In genomic region chr22:23138584-23139469, GRCh38 we compare ENCODE assay signal across 14 cellular contexts. TPM values are rescaled to one million over a fixed set of nuclear protein-coding genes. Genes with fewer than 3 reads are reported as not detected.
DNase-seq lines count a peak whose midpoint lies in the region; ATAC-seq, FAIRE-seq and TF ChIP-seq lines count a peak whose summit lies in the region.
"Had no signal": no experiment of that assay in that cellular context is flagged by ENCODE, and none has a peak within 500 bp of the region (broad histone marks: within the 10 kb centered on the region; RNA-seq: fewer than 3 reads in every experiment).

No MANE protein-coding gene starts in this region.

- no TSS peak for BruUV-seq in HepG2 (replicated peaks; lab: Mats Ljungman, UMichigan)

- TF ChIP-seq RAD21 in HepG2 (CRISPR knock-in tag; IDR thresholded peaks at IDR 0.05): no peak

- no peak for TF ChIP-seq CTCF in HepG2 (CRISPR knock-in tag; IDR thresholded peaks at IDR 0.05)

- WGBS in mesendoderm (ENCODE audit: extremely low coverage, insufficient coverage, low lambda C conversion rate): no CpG with 5 or more reads among the region's 12 CpGs
- 95% methylated on average over 12 of the region's 12 CpGs for WGBS in HepG2 (ENCODE audit: low lambda C conversion rate)

- no peak for TF ChIP-seq POLR2A in HepG2 (IDR thresholded peaks at IDR 0.05; ENCODE audit: insufficient read depth in 1 of 2, low read depth in 2 of 2, low read length in 2 of 2)

- H3K4me3 ChIP-seq in CD4-positive, alpha-beta memory T cell (ENCODE audit: low read length in 2 of 2): no peak overlapping the region
- H3K4me3 ChIP-seq in mesendoderm (ENCODE audit: low read length) (no peak overlapping the region), HepG2 (replicated peaks in 1 of 3; ENCODE audit: insufficient read depth in 1 of 3, low read depth in 2 of 3, low read length in 3 of 3) (no peak overlapping the region)
- H3K4me3 ChIP-seq: esophagus muscularis mucosa had no signal

- CTCF ChIA-PET in CD4-positive, alpha-beta memory T cell (lab: Charles Lee; ENCODE audit: partially characterized antibody): interaction anchor here (0.7 to 1.4 kb wide), 7 partner anchors 10 to 182 kb away, joined by 3 to 8 read pairs (median 5); no protein-coding TSS in a partner anchor
- CTCF ChIA-PET in HepG2 (lab: Yijun Ruan, JAX; ENCODE audit: low intra/inter-chr PET ratio, low total read pairs): no interaction called here

- no peaks in the 10 kb centered on the region for H3K27me3 ChIP-seq in CD4-positive, alpha-beta memory T cell (ENCODE audit: insufficient read depth, low read length)
- H3K27me3 ChIP-seq in mesendoderm (ENCODE audit: insufficient read depth, low read length, poor library complexity): no peaks in the 10 kb centered on the region
- H3K27me3 ChIP-seq in HepG2 (ENCODE audit: control insufficient read depth in 1 of 2, insufficient read depth in 2 of 2, low read length in 2 of 2): no peaks in the 10 kb centered on the region; a peak in 1 of 5 replicates
- H3K27me3 ChIP-seq: esophagus muscularis mucosa had no signal

- no peak overlapping the region for H2AK5ac ChIP-seq in mesendoderm (ENCODE audit: low read length)

- H3K4me1 Mint-ChIP-seq in CD4-positive, alpha-beta memory T cell: peaks cover 29 to 78% (median 53%) of the 10 kb centered on the region in 4 donors
- H3K4me1 Mint-ChIP-seq in IgD-negative memory B cell: peaks cover 28 to 47% (median 31%) of the 10 kb centered on the region in 3 donors
- H3K4me1 Mint-ChIP-seq in activated T-helper 17 cell treated with anti-CD3 and anti-CD28 coated beads, Interleukin-2, amount 50 U/mL, for 72 hours: peaks cover 8% of the 10 kb centered on the region
- peaks cover 49 to 51% of the 10 kb centered on the region in 2 donors for H3K4me1 Mint-ChIP-seq in natural killer cell treated with Interleukin-12 subunit alpha and Interleukin-12 subunit beta and Interleukin-15 and Interleukin-18, amount 100 ng/mL, for 72 hours (ENCODE audit: low read depth in 2 of 2)

- peaks cover 69% of the 10 kb centered on the region for H3K4me1 ChIP-seq in CD4-positive, alpha-beta memory T cell (ENCODE audit: insufficient read depth, low read length)
- H3K4me1 ChIP-seq in mesendoderm (ENCODE audit: control insufficient read depth, low read depth, low read length): peaks cover 2% of the 10 kb centered on the region
- H3K4me1 ChIP-seq in HepG2 (ENCODE audit: insufficient read depth, low read length): peaks cover 37% of the 10 kb centered on the region

- no peak for FAIRE-seq in HepG2 (lab: Jason Lieb, UNC)
- FAIRE-seq: RCC 7860 had no signal

- H3K9me3 ChIP-seq in CD4-positive, alpha-beta memory T cell (ENCODE audit: control insufficient read depth in 1 of 2, low read length in 2 of 2): no peaks in the 10 kb centered on the region
- no peaks in the 10 kb centered on the region for H3K9me3 ChIP-seq in HepG2 (ENCODE audit: low read length)
- H3K9me3 ChIP-seq: esophagus muscularis mucosa had no signal

- DNase-seq in CD4-positive, alpha-beta memory T cell: no peak
- DNase-seq in natural killer cell treated with Interleukin-12 subunit alpha and Interleukin-12 subunit beta and Interleukin-15 and Interleukin-18, amount 100 ng/mL, for 72 hours (ENCODE audit: low spot score): no peak
- no peak for DNase-seq in mesendoderm
- DNase-seq in NCI-H774 (lab: John Stamatoyannopoulos, UW): no peak
- no peak for DNase-seq in HepG2 (ENCODE audit: low spot score)
- DNase-seq in AML-193 (lab: John Stamatoyannopoulos, UW): no peak
- DNase-seq: Calu3, NCI-H446 had no signal

- in situ Hi-C loops in HepG2 (cut with HindIII; ENCODE audit: extremely low pct_ligation_motif_present, low pct_unique_long_range_greater_than_20kb): no loop called here

- no peaks in the 10 kb centered on the region for H3K36me3 ChIP-seq in CD4-positive, alpha-beta memory T cell (ENCODE audit: insufficient read depth, low read length)
- H3K36me3 ChIP-seq in mesendoderm (ENCODE audit: control insufficient read depth, insufficient read depth, low read length) (no peaks in the 10 kb centered on the region), HepG2 (replicated peaks in 1 of 2; ENCODE audit: control insufficient read depth in 1 of 2, insufficient read depth in 2 of 2, low read length in 2 of 2) (no peaks in the 10 kb centered on the region)
- H3K36me3 ChIP-seq: esophagus muscularis mucosa had no signal

- no peak overlapping the region for H4K8ac ChIP-seq in mesendoderm (ENCODE audit: low read depth, low read length)

- H3K56ac ChIP-seq in mesendoderm (ENCODE audit: low read length): no peak overlapping the region

- no peak overlapping the region for H2BK120ac ChIP-seq in mesendoderm (ENCODE audit: low read depth, low read length)

- H4K5ac ChIP-seq in mesendoderm (ENCODE audit: low read length): no peak overlapping the region

- intact Hi-C loops in CD4-positive, alpha-beta memory T cell (cut with micrococcal nuclease): loop anchor here (5.0 kb wide), 1 partner anchor 72 kb away; no protein-coding TSS in a partner anchor
- intact Hi-C loops in HepG2 (cut with micrococcal nuclease; ENCODE audit: unreplicated experiment): no loop called here

- peak overlapping the region; percentile 61 for H3K27ac ChIP-seq in CD4-positive, alpha-beta memory T cell (ENCODE audit: low read depth, low read length)
- H3K27ac ChIP-seq in mesendoderm (ENCODE audit: low read depth, low read length) (no peak overlapping the region), HepG2 (ENCODE audit: extremely low read length, insufficient read depth, low read length) (no peak overlapping the region)
- H3K27ac ChIP-seq: esophagus muscularis mucosa had no signal

- H3K9me3 Mint-ChIP-seq in CD4-positive, alpha-beta memory T cell: peaks cover 0 to 1% (median 0%) of the 10 kb centered on the region in 8 donors
- H3K9me3 Mint-ChIP-seq in IgD-negative memory B cell: peaks cover 0 to 1% (median 0%) of the 10 kb centered on the region in 3 donors
- H3K9me3 Mint-ChIP-seq in activated T-helper 17 cell treated with anti-CD3 and anti-CD28 coated beads, Interleukin-2, amount 50 U/mL, for 72 hours: no peaks in the 10 kb centered on the region
- H3K9me3 Mint-ChIP-seq in natural killer cell treated with Interleukin-12 subunit alpha and Interleukin-12 subunit beta and Interleukin-15 and Interleukin-18, amount 100 ng/mL, for 72 hours: no peaks in the 10 kb centered on the region

- no peak for TF ChIP-seq EP300 in HepG2 (IDR thresholded peaks at IDR 0.05; ENCODE audit: low read depth in 2 of 2, low read length in 2 of 2)
- no peak for TF ChIP-seq EP300 in HepG2 (CRISPR knock-in tag; IDR thresholded peaks at IDR 0.05; ENCODE audit: borderline replicate concordance)

- no peaks in the 10 kb centered on the region for H4K20me1 ChIP-seq in HepG2 (ENCODE audit: insufficient read depth, low read length)

- H2BK15ac ChIP-seq in mesendoderm (replicated peaks; ENCODE audit: low read depth): no peak overlapping the region

- H3K27me3 Mint-ChIP-seq in CD4-positive, alpha-beta memory T cell: no peaks in the 10 kb centered on the region
- H3K27me3 Mint-ChIP-seq in IgD-negative memory B cell: no peaks in the 10 kb centered on the region
- H3K27me3 Mint-ChIP-seq in activated T-helper 17 cell treated with anti-CD3 and anti-CD28 coated beads, Interleukin-2, amount 50 U/mL, for 72 hours: no peaks in the 10 kb centered on the region
- H3K27me3 Mint-ChIP-seq in natural killer cell treated with Interleukin-12 subunit alpha and Interleukin-12 subunit beta and Interleukin-15 and Interleukin-18, amount 100 ng/mL, for 72 hours: no peaks in the 10 kb centered on the region

- H3K79me2 ChIP-seq in mesendoderm (ENCODE audit: control insufficient read depth, insufficient read depth, low read length): no peaks in the 10 kb centered on the region
- no peaks in the 10 kb centered on the region for H3K79me2 ChIP-seq in HepG2 (ENCODE audit: insufficient read depth, low read length)

- H3K4ac ChIP-seq in mesendoderm (ENCODE audit: low read depth, low read length): no peak overlapping the region

- peak overlapping the region; percentile 93 to 99 (median 96) for H3K27ac Mint-ChIP-seq in CD4-positive, alpha-beta memory T cell
- peak overlapping the region; percentile 77 to 98 (median 93) for H3K27ac Mint-ChIP-seq in IgD-negative memory B cell
- peak overlapping the region; percentile 93 for H3K27ac Mint-ChIP-seq in activated T-helper 17 cell treated with anti-CD3 and anti-CD28 coated beads, Interleukin-2, amount 50 U/mL, for 72 hours
- H3K27ac Mint-ChIP-seq in natural killer cell treated with Interleukin-12 subunit alpha and Interleukin-12 subunit beta and Interleukin-15 and Interleukin-18, amount 100 ng/mL, for 72 hours: peak overlapping the region; percentile 97 to 99

- no peak overlapping the region for H3K23ac ChIP-seq in mesendoderm (ENCODE audit: low read length)

- ATAC-seq in activated T-helper 17 cell treated with anti-CD3 and anti-CD28 coated beads, Interleukin-2, amount 50 U/mL, for 72 hours (replicated peaks): no peak
- ATAC-seq in natural killer cell treated with Interleukin-12 subunit alpha and Interleukin-12 subunit beta and Interleukin-15 and Interleukin-18, amount 100 ng/mL, for 72 hours: no peak
- ATAC-seq in HepG2: no peak

- POLR2A ChIA-PET in CD4-positive, alpha-beta memory T cell (lab: Charles Lee; ENCODE audit: partially characterized antibody): interaction anchor here (1.1 to 2.0 kb wide), 6 partner anchors 8 to 68 kb away, joined by 4 to 12 read pairs (median 10); partner anchors contain the start of genes BCR and GNAZ
- POLR2A ChIA-PET in HepG2 (lab: Yijun Ruan, JAX): no interaction called here

- H3K9ac ChIP-seq in mesendoderm (ENCODE audit: low read length) (no peak overlapping the region), HepG2 (ENCODE audit: insufficient read depth, low read depth, low read length) (no peak overlapping the region)

- H3K36me3 Mint-ChIP-seq in CD4-positive, alpha-beta memory T cell: no peaks in the 10 kb centered on the region
- H3K36me3 Mint-ChIP-seq in IgD-negative memory B cell: no peaks in the 10 kb centered on the region
- no peaks in the 10 kb centered on the region for H3K36me3 Mint-ChIP-seq in activated T-helper 17 cell treated with anti-CD3 and anti-CD28 coated beads, Interleukin-2, amount 50 U/mL, for 72 hours (ENCODE audit: low read depth)
- no peaks in the 10 kb centered on the region for H3K36me3 Mint-ChIP-seq in natural killer cell treated with Interleukin-12 subunit alpha and Interleukin-12 subunit beta and Interleukin-15 and Interleukin-18, amount 100 ng/mL, for 72 hours

- no peak overlapping the region for H3K4me2 ChIP-seq in mesendoderm (ENCODE audit: low read length)
- H3K4me2 ChIP-seq in HepG2 (ENCODE audit: low read depth, low read length): no peak overlapping the region

- no peaks in the 10 kb centered on the region for H3K79me1 ChIP-seq in mesendoderm (ENCODE audit: low read length)

- H2BK5ac ChIP-seq in mesendoderm (ENCODE audit: low read length): no peak overlapping the region

- H2AFZ ChIP-seq in HepG2 (ENCODE audit: low read length): no peak overlapping the region

- peak overlapping the region in 6 of 8 donors; percentile 31 to 89 (median 62) for H3K4me3 Mint-ChIP-seq in CD4-positive, alpha-beta memory T cell
- peak overlapping the region in 3 of 4 donors; percentile 68 to 87 (median 77) for H3K4me3 Mint-ChIP-seq in IgD-negative memory B cell
- H3K4me3 Mint-ChIP-seq in activated T-helper 17 cell treated with anti-CD3 and anti-CD28 coated beads, Interleukin-2, amount 50 U/mL, for 72 hours: peak overlapping the region; percentile 61
- peak overlapping the region; percentile 87 for H3K4me3 Mint-ChIP-seq in natural killer cell treated with Interleukin-12 subunit alpha and Interleukin-12 subunit beta and Interleukin-15 and Interleukin-18, amount 100 ng/mL, for 72 hours

- no peak overlapping the region for H3K18ac ChIP-seq in mesendoderm (ENCODE audit: low read length)

RNA-seq across cellular contexts. Expression of gene RSPH14, which starts 3.0 kb away (rescaled TPM):
- not detected for total RNA-seq in CD4-positive, alpha-beta memory T cell
- not detected for polyA plus RNA-seq in CD4-positive, alpha-beta memory T cell
- polyA plus RNA-seq in IgD-negative memory B cell: 0.39 TPM
- total RNA-seq in activated T-helper 17 cell treated with anti-CD3 and anti-CD28 coated beads, Interleukin-2, amount 50 U/mL, for 72 hours: not detected
- total RNA-seq in natural killer cell treated with Interleukin-12 subunit alpha and Interleukin-12 subunit beta and Interleukin-15 and Interleukin-18, amount 100 ng/mL, for 72 hours: not detected
- polyA plus RNA-seq in mesendoderm (2013, experiment 1 of 2): 0.20 TPM
- polyA plus RNA-seq in mesendoderm (2013, experiment 2 of 2): 0.20 TPM
- total RNA-seq in HepG2 (2016; rRNA removed; fragmentation: Illumina TruSeq; extraction: Trizol): 1.1 and 1.3 TPM in 2 replicates
- 0.35 and 0.71 TPM in 2 replicates for total RNA-seq in HepG2 (2016; cell fraction: cytosol; rRNA removed; fragmentation: Illumina TruSeq; extraction: Trizol; ENCODE audit: low read depth)
- total RNA-seq in HepG2 (2016; cell fraction: insoluble cytoplasmic fraction; rRNA removed; fragmentation: Illumina TruSeq; extraction: Trizol): 0.67 and 1.0 TPM in 2 replicates
- total RNA-seq in HepG2 (2016; cell fraction: membrane; rRNA removed; fragmentation: Illumina TruSeq; extraction: Trizol): 0.40 and 1.1 TPM in 2 replicates
- total RNA-seq in HepG2 (2016; cell fraction: nucleus; rRNA removed; fragmentation: Illumina TruSeq; extraction: Trizol): 0.94 TPM in 1 of 2 replicates, not detected in the other
- 0.86 and 1.2 TPM in 2 replicates for polyA plus RNA-seq in HepG2 (2011; rRNA removed)
- 0.55 and 0.93 TPM in 2 replicates for polyA plus RNA-seq in HepG2 (2011; cell fraction: cytosol; rRNA removed)
- 0.48 and 0.50 TPM in 2 replicates for polyA plus RNA-seq in HepG2 (2011; cell fraction: nucleus; rRNA removed)
- polyA plus RNA-seq in HepG2 (2012): 0.58 and 2.0 TPM in 2 replicates
- polyA plus RNA-seq in HepG2 (2016; cell fraction: cytosol; fragmentation: Illumina TruSeq; extraction: Trizol; ENCODE audit: low read depth): 0.60 and 0.71 TPM in 2 replicates
- 0.40 and 1.1 TPM in 2 replicates for polyA plus RNA-seq in HepG2 (2016; cell fraction: insoluble cytoplasmic fraction; fragmentation: Illumina TruSeq; extraction: Trizol; ENCODE audit: low read depth)
- polyA plus RNA-seq in HepG2 (2016; cell fraction: membrane; fragmentation: Illumina TruSeq; extraction: Trizol; ENCODE audit: low read depth): 0.47 and 2.4 TPM in 2 replicates
- polyA plus RNA-seq in HepG2 (2016; cell fraction: nucleus; fragmentation: Illumina TruSeq; extraction: Trizol; ENCODE audit: insufficient read depth, low read depth): 1.6 and 2.0 TPM in 2 replicates
- 1.4 TPM in 1 of 2 replicates, not detected in the other for polyA minus RNA-seq in HepG2 (2011; rRNA and poly(A)+ RNA removed; ENCODE audit: low replicate concordance)
- polyA minus RNA-seq in HepG2 (2011; cell fraction: cytosol; rRNA and poly(A)+ RNA removed): not detected in 2 replicates
- 1.0 and 1.4 TPM in 2 replicates for polyA minus RNA-seq in HepG2 (2011; cell fraction: nucleus; rRNA and poly(A)+ RNA removed)
- total RNA-seq: Calu3, lung microvascular endothelial cell, M059J had no signal

RNA-seq across cellular contexts. Expression of gene RAB36, which starts 6.5 kb away (rescaled TPM):
- under 1 TPM; 0.33 to 0.64 TPM for total RNA-seq in CD4-positive, alpha-beta memory T cell
- polyA plus RNA-seq in CD4-positive, alpha-beta memory T cell: 1 to 10 TPM in 1 of 2 donors, under 1 TPM in 1; 0.61 to 1.1 TPM
- polyA plus RNA-seq in IgD-negative memory B cell: 1.8 TPM
- total RNA-seq in activated T-helper 17 cell treated with anti-CD3 and anti-CD28 coated beads, Interleukin-2, amount 50 U/mL, for 72 hours: under 1 TPM; 0.61 to 0.80 TPM
- 1 to 10 TPM; 2.1 to 2.7 TPM for total RNA-seq in natural killer cell treated with Interleukin-12 subunit alpha and Interleukin-12 subunit beta and Interleukin-15 and Interleukin-18, amount 100 ng/mL, for 72 hours
- polyA plus RNA-seq in mesendoderm (2013, experiment 1 of 2): 0.67 TPM
- 0.64 TPM for polyA plus RNA-seq in mesendoderm (2013, experiment 2 of 2)
- total RNA-seq in HepG2 (2016; rRNA removed; fragmentation: Illumina TruSeq; extraction: Trizol): 0.20 and 0.24 TPM in 2 replicates
- total RNA-seq in HepG2 (2016; cell fraction: cytosol; rRNA removed; fragmentation: Illumina TruSeq; extraction: Trizol; ENCODE audit: low read depth): 0.10 TPM in 1 of 2 replicates, not detected in the other
- total RNA-seq in HepG2 (2016; cell fraction: insoluble cytoplasmic fraction; rRNA removed; fragmentation: Illumina TruSeq; extraction: Trizol): 0.24 and 0.37 TPM in 2 replicates
- 0.12 and 0.17 TPM in 2 replicates for total RNA-seq in HepG2 (2016; cell fraction: membrane; rRNA removed; fragmentation: Illumina TruSeq; extraction: Trizol)
- 0.19 TPM in 2 replicates for total RNA-seq in HepG2 (2016; cell fraction: nucleus; rRNA removed; fragmentation: Illumina TruSeq; extraction: Trizol)
- polyA plus RNA-seq in HepG2 (2011; rRNA removed): 0.86 and 1.0 TPM in 2 replicates
- 0.74 and 0.89 TPM in 2 replicates for polyA plus RNA-seq in HepG2 (2011; cell fraction: cytosol; rRNA removed)
- 0.59 and 0.71 TPM in 2 replicates for polyA plus RNA-seq in HepG2 (2011; cell fraction: nucleus; rRNA removed)
- 0.49 and 0.95 TPM in 2 replicates for polyA plus RNA-seq in HepG2 (2012)
- polyA plus RNA-seq in HepG2 (2016; cell fraction: cytosol; fragmentation: Illumina TruSeq; extraction: Trizol; ENCODE audit: low read depth): 0.03 and 0.05 TPM in 2 replicates
- polyA plus RNA-seq in HepG2 (2016; cell fraction: insoluble cytoplasmic fraction; fragmentation: Illumina TruSeq; extraction: Trizol; ENCODE audit: low read depth): 0.22 and 0.23 TPM in 2 replicates
- polyA plus RNA-seq in HepG2 (2016; cell fraction: membrane; fragmentation: Illumina TruSeq; extraction: Trizol; ENCODE audit: low read depth): 0.14 and 0.15 TPM in 2 replicates
- 0.19 and 0.33 TPM in 2 replicates for polyA plus RNA-seq in HepG2 (2016; cell fraction: nucleus; fragmentation: Illumina TruSeq; extraction: Trizol; ENCODE audit: insufficient read depth, low read depth)
- polyA minus RNA-seq in HepG2 (2011; rRNA and poly(A)+ RNA removed; ENCODE audit: low replicate concordance): 0.02 and 2.6 TPM in 2 replicates
- 0.44 and 0.49 TPM in 2 replicates for polyA minus RNA-seq in HepG2 (2011; cell fraction: cytosol; rRNA and poly(A)+ RNA removed)
- polyA minus RNA-seq in HepG2 (2011; cell fraction: nucleus; rRNA and poly(A)+ RNA removed): 0.37 and 0.64 TPM in 2 replicates

RNA-seq across cellular contexts. Expression of gene BCR, which starts 41.5 kb away (rescaled TPM):
- 10 to 100 TPM; 75.3 to 75.6 TPM for total RNA-seq in CD4-positive, alpha-beta memory T cell
- polyA plus RNA-seq in CD4-positive, alpha-beta memory T cell: 10 to 100 TPM in 1 of 2 donors, 1 to 10 TPM in 1; 3.3 to 27.0 TPM
- polyA plus RNA-seq in IgD-negative memory B cell (5.9 TPM), HepG2 (2011; rRNA removed) (19.9 and 21.9 TPM in 2 replicates)
- 10 to 100 TPM; 43.3 to 50.3 TPM for total RNA-seq in activated T-helper 17 cell treated with anti-CD3 and anti-CD28 coated beads, Interleukin-2, amount 50 U/mL, for 72 hours
- 10 to 100 TPM; 55.4 to 65.8 TPM for total RNA-seq in natural killer cell treated with Interleukin-12 subunit alpha and Interleukin-12 subunit beta and Interleukin-15 and Interleukin-18, amount 100 ng/mL, for 72 hours
- 26.5 TPM for polyA plus RNA-seq in mesendoderm (2013, experiment 1 of 2)
- 26.2 TPM for polyA plus RNA-seq in mesendoderm (2013, experiment 2 of 2)
- 33.6 and 35.4 TPM in 2 replicates for total RNA-seq in HepG2 (2016; rRNA removed; fragmentation: Illumina TruSeq; extraction: Trizol)
- total RNA-seq in HepG2 (2016; cell fraction: cytosol; rRNA removed; fragmentation: Illumina TruSeq; extraction: Trizol; ENCODE audit: low read depth): 10.9 and 12.3 TPM in 2 replicates
- 29.4 and 37.4 TPM in 2 replicates for total RNA-seq in HepG2 (2016; cell fraction: insoluble cytoplasmic fraction; rRNA removed; fragmentation: Illumina TruSeq; extraction: Trizol)
- total RNA-seq in HepG2 (2016; cell fraction: membrane; rRNA removed; fragmentation: Illumina TruSeq; extraction: Trizol): 17.4 and 22.3 TPM in 2 replicates
- 26.4 and 32.2 TPM in 2 replicates for total RNA-seq in HepG2 (2016; cell fraction: nucleus; rRNA removed; fragmentation: Illumina TruSeq; extraction: Trizol)
- 28.9 and 33.8 TPM in 2 replicates for polyA plus RNA-seq in HepG2 (2011; cell fraction: cytosol; rRNA removed)
- 66.0 and 71.9 TPM in 2 replicates for polyA plus RNA-seq in HepG2 (2011; cell fraction: nucleus; rRNA removed)
- 21.2 and 25.3 TPM in 2 replicates for polyA plus RNA-seq in HepG2 (2012)
- 2.3 and 4.6 TPM in 2 replicates for polyA plus RNA-seq in HepG2 (2016; cell fraction: cytosol; fragmentation: Illumina TruSeq; extraction: Trizol; ENCODE audit: low read depth)
- 26.5 and 34.8 TPM in 2 replicates for polyA plus RNA-seq in HepG2 (2016; cell fraction: insoluble cytoplasmic fraction; fragmentation: Illumina TruSeq; extraction: Trizol; ENCODE audit: low read depth)
- 11.6 and 12.9 TPM in 2 replicates for polyA plus RNA-seq in HepG2 (2016; cell fraction: membrane; fragmentation: Illumina TruSeq; extraction: Trizol; ENCODE audit: low read depth)
- 45.4 and 51.6 TPM in 2 replicates for polyA plus RNA-seq in HepG2 (2016; cell fraction: nucleus; fragmentation: Illumina TruSeq; extraction: Trizol; ENCODE audit: insufficient read depth, low read depth)
- 67.7 and 82.7 TPM in 2 replicates for polyA minus RNA-seq in HepG2 (2011; rRNA and poly(A)+ RNA removed; ENCODE audit: low replicate concordance)
- polyA minus RNA-seq in HepG2 (2011; cell fraction: cytosol; rRNA and poly(A)+ RNA removed): 43.0 and 57.5 TPM in 2 replicates
- 24.6 and 32.1 TPM in 2 replicates for polyA minus RNA-seq in HepG2 (2011; cell fraction: nucleus; rRNA and poly(A)+ RNA removed)
